Comparison of ENCODE assay signal across 16 cellular contexts in genomic region chr16:86201746-86202145, GRCh38.
"Had no signal": no experiment of that assay in that cellular context is flagged by ENCODE, and none has a peak within 500 bp of the region (broad histone marks: within the 10 kb centered on the region; RNA-seq: fewer than 3 reads in every experiment).

No MANE protein-coding gene starts in this region.

- H3K4me3 ChIP-seq: tibial artery had no signal

- H3K36me3 ChIP-seq: tibial artery had no signal

- H3K4me1 Mint-ChIP-seq: stimulated activated effector memory CD8-positive, alpha-beta T cell treated with anti-CD3 and anti-CD28 coated beads, Interleukin-12 subunit alpha, Interleukin-12 subunit beta, amount 100 ng/mL, for 72 hours had no signal

- H3K27ac Mint-ChIP-seq: activated CD8-positive, alpha-beta T cell treated with anti-CD3 and anti-CD28 coated beads for 36 hours; activated naive CD4-positive, alpha-beta T cell treated with anti-CD3 and anti-CD28 coated beads, Interleukin-2, amount 50 U/mL, for 72 hours; activated T-cell treated with anti-CD3 and anti-CD28 coated beads, Interleukin-2, amount 50 U/mL, for 72 hours; stimulated activated effector memory CD8-positive, alpha-beta T cell treated with anti-CD3 and anti-CD28 coated beads, Interleukin-12 subunit alpha, Interleukin-12 subunit beta, amount 100 ng/mL, for 72 hours; WTC11 had no signal

- H3K36me3 Mint-ChIP-seq: activated naive CD4-positive, alpha-beta T cell treated with anti-CD3 and anti-CD28 coated beads, Interleukin-2, amount 50 U/mL, for 72 hours; stimulated activated effector memory CD8-positive, alpha-beta T cell treated with anti-CD3 and anti-CD28 coated beads, Interleukin-12 subunit alpha, Interleukin-12 subunit beta, amount 100 ng/mL, for 72 hours; WTC11 had no signal

- H3K9me3 Mint-ChIP-seq: activated CD8-positive, alpha-beta T cell treated with anti-CD3 and anti-CD28 coated beads for 36 hours; activated naive CD4-positive, alpha-beta T cell treated with anti-CD3 and anti-CD28 coated beads, Interleukin-2, amount 50 U/mL, for 72 hours; activated T-cell treated with anti-CD3 and anti-CD28 coated beads, Interleukin-2, amount 50 U/mL, for 72 hours; stimulated activated effector memory CD8-positive, alpha-beta T cell treated with anti-CD3 and anti-CD28 coated beads, Interleukin-12 subunit alpha, Interleukin-12 subunit beta, amount 100 ng/mL, for 72 hours; WTC11 had no signal

- H3K27ac ChIP-seq: tibial artery had no signal

- H3K4me1 ChIP-seq: tibial artery had no signal

- H3K4me3 Mint-ChIP-seq: activated CD8-positive, alpha-beta T cell treated with anti-CD3 and anti-CD28 coated beads for 36 hours; activated T-cell treated with anti-CD3 and anti-CD28 coated beads, Interleukin-2, amount 50 U/mL, for 72 hours; stimulated activated effector memory CD8-positive, alpha-beta T cell treated with anti-CD3 and anti-CD28 coated beads, Interleukin-12 subunit alpha, Interleukin-12 subunit beta, amount 100 ng/mL, for 72 hours; WTC11 had no signal

- H3K9me3 ChIP-seq: tibial artery had no signal

- ATAC-seq: activated CD8-positive, alpha-beta T cell treated with anti-CD3 and anti-CD28 coated beads for 36 hours; activated naive CD4-positive, alpha-beta T cell treated with anti-CD3 and anti-CD28 coated beads, Interleukin-2, amount 50 U/mL, for 72 hours; activated T-cell treated with anti-CD3 and anti-CD28 coated beads, Interleukin-2, amount 50 U/mL, for 72 hours; stimulated activated effector memory CD8-positive, alpha-beta T cell treated with anti-CD3 and anti-CD28 coated beads, Interleukin-12 subunit alpha, Interleukin-12 subunit beta, amount 100 ng/mL, for 72 hours; WTC11 had no signal

- DNase-seq: activated CD4-positive, alpha-beta T cell treated with anti-CD3 and anti-CD28 coated beads for 4 hours; activated CD8-positive, alpha-beta memory T cell treated with anti-CD3 and anti-CD28 coated beads, Interleukin-2, amount 50 U/mL, for 48 hours; activated CD8-positive, alpha-beta T cell treated with anti-CD3 and anti-CD28 coated beads for 36 hours; activated gamma-delta T cell; activated T-cell treated with anti-CD3 and anti-CD28 coated beads, Interleukin-2, amount 50 U/mL, for 72 hours; amniotic stem cell; foreskin fibroblast; glutamatergic neuron; kidney glomerular epithelial cell; stimulated activated CD4-positive, alpha-beta T cell treated with anti-CD3 and anti-CD28 coated beads, Interleukin-12 subunit alpha, Interleukin-12 subunit beta, amount 100 ng/mL, for 4 hours; stimulated activated CD4-positive, alpha-beta T cell treated with anti-CD3 and anti-CD28 coated beads, Interleukin-2, amount 100 ng/mL, for 24 hours; T-helper 2 cell; tibial artery had no signal
